In genomic region chr9:68896495-68896894, GRCh38 we compare ENCODE assay signal across 14 cellular contexts.
DNase-seq lines count a peak whose midpoint lies in the region; ATAC-seq and TF ChIP-seq lines count a peak whose summit lies in the region.
"Had no signal": no experiment of that assay in that cellular context is flagged by ENCODE, and none has a peak within 500 bp of the region (broad histone marks: within the 10 kb centered on the region; RNA-seq: fewer than 3 reads in every experiment).

No MANE protein-coding gene starts in this region.

- H3K4me1 ChIP-seq in HAP-1: no peaks in the 10 kb centered on the region
- H3K4me1 ChIP-seq: Peyer's patch had no signal

- no peaks in the 10 kb centered on the region for H3K36me3 ChIP-seq in HAP-1 (replicated peaks)

- no peak overlapping the region for H3K4me3 ChIP-seq in choroid plexus epithelial cell (ENCODE audit: low read depth, low read length)
- H3K4me3 ChIP-seq in foreskin fibroblast (ENCODE audit: low read depth in 1 of 2, low read length in 2 of 2): no peak overlapping the region
- H3K4me3 ChIP-seq in HAP-1: no peak overlapping the region
- H3K4me3 ChIP-seq: Peyer's patch had no signal

- peaks cover 2% of the 10 kb centered on the region for H3K36me3 Mint-ChIP-seq in activated CD8-positive, alpha-beta memory T cell treated with anti-CD3 and anti-CD28 coated beads, Interleukin-2, amount 10 ng/mL, durations not matched to agents 7 days and 5 days
- H3K36me3 Mint-ChIP-seq in stimulated activated effector memory CD8-positive, alpha-beta T cell treated with anti-CD3 and anti-CD28 coated beads, Interleukin-12 subunit alpha, Interleukin-12 subunit beta, amount 100 ng/mL, for 72 hours: no peaks in the 10 kb centered on the region

- CTCF ChIA-PET in activated CD8-positive, alpha-beta memory T cell treated with anti-CD3 and anti-CD28 coated beads, Interleukin-2, amount 10 ng/mL, durations not matched to agents 7 days and 5 days (lab: Charles Lee): interaction anchor here (0.9 kb wide), 1 partner anchor 16 kb away, joined by 3 read pairs; no protein-coding TSS in a partner anchor

- in situ Hi-C loops in HAP-1 (cut with MboI; ENCODE audit: low sequenced_read_pairs): no loop called here

- ATAC-seq in activated CD8-positive, alpha-beta memory T cell treated with anti-CD3 and anti-CD28 coated beads, Interleukin-2, amount 10 ng/mL, durations not matched to agents 7 days and 5 days: peak; percentile 36
- ATAC-seq in HG03342 (IDR thresholded peaks at IDR 0.05; ENCODE audit: unreplicated experiment) (peak; percentile 17), GM21447 (IDR thresholded peaks at IDR 0.05; ENCODE audit: unreplicated experiment) (no peak)
- peak; percentile 8 for ATAC-seq in stimulated activated effector memory CD8-positive, alpha-beta T cell treated with anti-CD3 and anti-CD28 coated beads, Interleukin-12 subunit alpha, Interleukin-12 subunit beta, amount 100 ng/mL, for 72 hours

- peaks cover 15% of the 10 kb centered on the region for H3K27me3 Mint-ChIP-seq in activated CD8-positive, alpha-beta memory T cell treated with anti-CD3 and anti-CD28 coated beads, Interleukin-2, amount 10 ng/mL, durations not matched to agents 7 days and 5 days

- peaks cover 4% of the 10 kb centered on the region for H3K27me3 ChIP-seq in HAP-1 (ENCODE audit: low read depth)
- H3K27me3 ChIP-seq: Peyer's patch had no signal

- TF ChIP-seq CTCF in choroid plexus epithelial cell (conservative IDR thresholded peaks at IDR 0.05; ENCODE audit: low read depth, low read length) (no peak), foreskin fibroblast (IDR thresholded peaks at IDR 0.05; ENCODE audit: low read depth, low read length) (no peak)

- no peak for DNase-seq in activated CD8-positive, alpha-beta memory T cell treated with anti-CD3 and anti-CD28 coated beads, Interleukin-2, amount 10 ng/mL, durations not matched to agents 7 days and 5 days
- no peak for DNase-seq in activated CD8-positive, alpha-beta memory T cell treated with anti-CD3 and anti-CD28 coated beads, Interleukin-2, amount 50 U/mL, for 48 hours
- DNase-seq in choroid plexus epithelial cell (ENCODE audit: low read depth) (peak; percentile 6), foreskin fibroblast (no peak), HAP-1 (ENCODE audit: low spot score in 2 of 2) (no peak)
- no peak for DNase-seq in stimulated activated effector memory CD8-positive, alpha-beta T cell treated with anti-CD3 and anti-CD28 coated beads, Interleukin-12 subunit alpha, Interleukin-12 subunit beta, amount 100 ng/mL, for 72 hours (ENCODE audit: low spot score in 2 of 2)
- DNase-seq: activated CD4-positive, alpha-beta T cell treated with anti-CD3 and anti-CD28 coated beads for 48 hours; cerebellar nuclear complex; NCI-H1417; Peyer's patch; stimulated activated CD4-positive, alpha-beta T cell treated with anti-CD3 and anti-CD28 coated beads, Interleukin-2, amount 100 ng/mL, for 48 hours; trophoblast cell had no signal

- H3K27ac Mint-ChIP-seq in activated CD8-positive, alpha-beta memory T cell treated with anti-CD3 and anti-CD28 coated beads, Interleukin-2, amount 10 ng/mL, durations not matched to agents 7 days and 5 days: peak overlapping the region; percentile 68
- H3K27ac Mint-ChIP-seq in stimulated activated effector memory CD8-positive, alpha-beta T cell treated with anti-CD3 and anti-CD28 coated beads, Interleukin-12 subunit alpha, Interleukin-12 subunit beta, amount 100 ng/mL, for 72 hours: no peak overlapping the region

- peaks cover 25% of the 10 kb centered on the region for H3K4me1 Mint-ChIP-seq in activated CD8-positive, alpha-beta memory T cell treated with anti-CD3 and anti-CD28 coated beads, Interleukin-2, amount 10 ng/mL, durations not matched to agents 7 days and 5 days
- H3K4me1 Mint-ChIP-seq in stimulated activated effector memory CD8-positive, alpha-beta T cell treated with anti-CD3 and anti-CD28 coated beads, Interleukin-12 subunit alpha, Interleukin-12 subunit beta, amount 100 ng/mL, for 72 hours: peaks cover 12% of the 10 kb centered on the region

- no peaks in the 10 kb centered on the region for H3K9me3 Mint-ChIP-seq in activated CD8-positive, alpha-beta memory T cell treated with anti-CD3 and anti-CD28 coated beads, Interleukin-2, amount 10 ng/mL, durations not matched to agents 7 days and 5 days (ENCODE audit: low read depth)
- H3K9me3 Mint-ChIP-seq in stimulated activated effector memory CD8-positive, alpha-beta T cell treated with anti-CD3 and anti-CD28 coated beads, Interleukin-12 subunit alpha, Interleukin-12 subunit beta, amount 100 ng/mL, for 72 hours: no peaks in the 10 kb centered on the region

- peak overlapping the region; percentile 21 for H3K4me3 Mint-ChIP-seq in activated CD8-positive, alpha-beta memory T cell treated with anti-CD3 and anti-CD28 coated beads, Interleukin-2, amount 10 ng/mL, durations not matched to agents 7 days and 5 days
- H3K4me3 Mint-ChIP-seq in stimulated activated effector memory CD8-positive, alpha-beta T cell treated with anti-CD3 and anti-CD28 coated beads, Interleukin-12 subunit alpha, Interleukin-12 subunit beta, amount 100 ng/mL, for 72 hours: no peak overlapping the region

- no peaks in the 10 kb centered on the region for H3K9me3 ChIP-seq in HAP-1
- H3K9me3 ChIP-seq: Peyer's patch had no signal
